In genomic region chr21:21146587-21147373, GRCh38 we compare ENCODE assay signal across 17 cellular contexts.
"Had no signal": no experiment of that assay in that cellular context is flagged by ENCODE, and none has a peak within 500 bp of the region (broad histone marks: within the 10 kb centered on the region; RNA-seq: fewer than 3 reads in every experiment).

No MANE protein-coding gene starts in this region.

- H3K27me3 ChIP-seq: colonic mucosa, ovary, stomach, uterus had no signal

- DNase-seq: cerebellar nuclear complex; colonic mucosa; dermis blood vessel endothelial cell; effector CD4-positive, alpha-beta T cell; foreskin fibroblast; kidney glomerular epithelial cell; mesendoderm; mucosa of descending colon; naive thymus-derived CD8-positive, alpha-beta T cell; ovary; right cardiac atrium; small intestine; stimulated activated CD4-positive, alpha-beta T cell treated with anti-CD3 and anti-CD28 coated beads, Interleukin-12 subunit alpha, Interleukin-12 subunit beta, amount 100 ng/mL, for 4 hours; stimulated activated naive CD4-positive, alpha-beta T cell; stomach; substantia nigra; uterus had no signal

- H3K9me3 ChIP-seq: colonic mucosa, mucosa of descending colon, ovary, stomach, uterus had no signal

- FAIRE-seq: small intestine had no signal

- H3K4me3 ChIP-seq: colonic mucosa, mucosa of descending colon, ovary, stomach, uterus had no signal

- H3K36me3 ChIP-seq: colonic mucosa, ovary, stomach, uterus had no signal

- H3K4me1 ChIP-seq: colonic mucosa, stomach, uterus had no signal

- H3K27ac ChIP-seq: colonic mucosa, ovary, stomach, uterus had no signal
